Comparison of ENCODE assay signal across 8 cellular contexts in the genomic region with DNA sequence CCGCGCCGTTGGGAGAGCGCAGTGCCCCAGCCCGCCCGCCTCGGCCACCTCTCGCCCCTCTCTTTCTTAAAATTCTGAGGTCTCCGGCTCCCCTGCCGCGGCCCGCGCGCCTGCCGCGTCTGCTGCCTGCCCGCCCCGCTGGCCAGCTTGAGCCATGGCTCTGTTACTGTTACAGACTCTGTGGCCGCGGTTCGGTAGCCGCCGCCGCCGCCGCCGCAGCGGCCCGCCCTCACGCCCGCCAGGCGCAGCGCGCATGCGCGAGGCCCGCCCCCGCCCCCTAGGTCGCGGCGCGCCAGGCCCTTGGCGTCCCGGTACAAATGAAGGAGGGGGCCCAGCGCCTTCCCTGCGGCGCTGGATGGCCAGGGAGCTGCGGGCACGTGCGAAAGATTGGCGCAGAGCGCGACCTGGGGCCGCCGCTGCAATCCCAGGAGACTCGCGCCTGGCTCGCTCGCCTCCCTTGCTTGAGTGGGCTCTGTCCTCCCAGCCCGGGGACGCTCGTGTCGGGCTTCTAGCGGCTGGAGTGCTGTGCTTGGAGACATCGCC. TPM values are rescaled to one million over a fixed set of nuclear protein-coding genes. Genes with fewer than 3 reads are reported as not detected.
DNase-seq lines count a peak whose midpoint lies in the region; ATAC-seq and TF ChIP-seq lines count a peak whose summit lies in the region.

A gene (minus strand): TSS at position 171 of the 543 bp plus-strand sequence. CDS start 452 bp downstream, outside the sequence.

- DNase-seq in GM13977 (ENCODE audit: low spot score) (peak; percentile 90), NCI-H2171 (lab: John Stamatoyannopoulos, UW) (peak; percentile 65), naive B cell (peak; percentile 59), tibial artery (no peak)
- peak; percentile 22 to 29 for DNase-seq in activated CD4-positive, alpha-beta T cell treated with anti-CD3 and anti-CD28 coated beads, Interleukin-2, amount 50 U/mL, for 4 hours

- H3K36me3 ChIP-seq in ACC112 (ENCODE audit: insufficient read depth, low read length) (no peaks in the 10 kb centered on the region), esophagus (ENCODE audit: control insufficient read depth in 2 of 2, insufficient read depth in 2 of 2, low read length in 1 of 2) (no peaks in the 10 kb centered on the region), tibial artery (no peaks in the 10 kb centered on the region)

- H3K27ac ChIP-seq in ACC112 (ENCODE audit: low read depth, low read length) (no peak within 1 kb of the TSS), esophagus (ENCODE audit: low read depth in 2 of 2, low read length in 1 of 2) (no peak within 1 kb of the TSS), tibial artery (no peak within 1 kb of the TSS)

- H3K9me3 Mint-ChIP-seq in naive B cell: peaks cover 0 to 17% (median 8%) of the 10 kb centered on the region in 7 donors

- peak within 1 kb of the TSS; percentile 53 for H2AFZ ChIP-seq in ACC112 (ENCODE audit: low read length, unreplicated experiment)

- H3K4me1 ChIP-seq in ACC112 (ENCODE audit: control insufficient read depth, insufficient read depth, low read length, unreplicated experiment) (no peaks in the 10 kb centered on the region), esophagus (ENCODE audit: control insufficient read depth in 2 of 2, insufficient read depth in 2 of 2, low read length in 1 of 2) (peaks cover 9 to 13% of the 10 kb centered on the region in 2 donors), tibial artery (peaks cover 0 to 66% (median 55%) of the 10 kb centered on the region in 4 donors)

- H3K27ac Mint-ChIP-seq in naive B cell: peak within 1 kb of the TSS in 5 of 6 donors; percentile 57 to 97 (median 82)

- no peaks in the 10 kb centered on the region for H3K79me2 ChIP-seq in ACC112 (ENCODE audit: control insufficient read depth, insufficient read depth, low read length, unreplicated experiment)

- in situ Hi-C loops in GM13977 (cut with MboI; ENCODE audit: low pct_unique_long_range_greater_than_20kb, low sequenced_read_pairs, unreplicated experiment): no loop called here

- H3K27me3 ChIP-seq in ACC112 (ENCODE audit: insufficient read depth, low read length) (peaks cover 97% of the 10 kb centered on the region), esophagus (ENCODE audit: control insufficient read depth in 1 of 2, insufficient read depth in 2 of 2, low read length in 2 of 2) (peaks cover 22 to 39% of the 10 kb centered on the region in 2 donors), tibial artery (peaks cover 9 to 68% of the 10 kb centered on the region in 2 donors)

- TF ChIP-seq CTCF in GM13977 (IDR thresholded peaks at IDR 0.05; ENCODE audit: extremely low read depth, insufficient read depth, missing control alignments) (no peak), tibial artery (IDR thresholded peaks at IDR 0.05) (no peak)

- intact Hi-C loops in tibial artery (cut with DNase I; ENCODE audit: low total_unique reads): no loop called here

- peaks cover 5 to 9% of the 10 kb centered on the region in 2 donors for H3K36me3 Mint-ChIP-seq in naive B cell

- H3K27me3 Mint-ChIP-seq in naive B cell: peaks cover 60 to 95% (median 79%) of the 10 kb centered on the region in 3 donors

- ATAC-seq in HG02885 (IDR thresholded peaks at IDR 0.05; ENCODE audit: poor library complexity, unreplicated experiment) (peak; percentile 85), naive B cell (ENCODE audit: low read depth in 2 of 2) (peak; percentile 70 to 74)

- peaks cover 27 to 50% (median 42%) of the 10 kb centered on the region in 3 donors for H3K4me1 Mint-ChIP-seq in naive B cell

- H3K4me3 ChIP-seq in ACC112 (ENCODE audit: low read depth, low read length): peak within 1 kb of the TSS; percentile 74
- peak within 1 kb of the TSS; percentile 37 to 50 for H3K4me3 ChIP-seq in esophagus (ENCODE audit: low read depth in 1 of 2, low read length in 2 of 2)
- peak within 1 kb of the TSS; percentile 48 to 56 for H3K4me3 ChIP-seq in tibial artery

- H3K9me3 ChIP-seq in esophagus (ENCODE audit: control insufficient read depth in 2 of 2, insufficient read depth in 1 of 2, low read depth in 1 of 2, low read length in 1 of 2) (peaks cover 0 to 10% of the 10 kb centered on the region in 2 donors), tibial artery (no peaks in the 10 kb centered on the region)

- peak within 1 kb of the TSS; percentile 50 to 93 (median 86) for H3K4me3 Mint-ChIP-seq in naive B cell

- 0 to 1% methylated on average over 55 to 65 of the region's 65 CpGs for WGBS in esophagus, 2 donors

RNA-seq across cellular contexts. Expression of the gene that starts here (rescaled TPM):
- not detected for polyA plus RNA-seq in esophagus
- not detected for polyA plus RNA-seq in naive B cell (ENCODE audit: low read depth in 6 of 6)

Comparison
In these comparisons a context has a peak if more than half of its experiments do, and no peak if none do; other contexts are left out.
1. Peak in DNase-seq and ATAC-seq in naive B cell; RNA of the gene not detected or under 1 TPM.
2. DNase-seq: peak in GM13977 (single experiment), NCI-H2171 (single experiment) and activated CD4-positive, alpha-beta T cell treated with anti-CD3 and anti-CD28 coated beads, Interleukin-2, amount 50 U/mL, for 4 hours (2 of 2); none in tibial artery (0 of 2).
3. Peak in every context shown above with its lines, with median percentiles within 50 percentile points of each other: H3K4me3 ChIP-seq.